ENCODE assay signal across 15 cellular contexts in genomic region chr7:14973712-14974428, GRCh38.
DNase-seq lines count a peak whose midpoint lies in the region; ATAC-seq lines count a peak whose summit lies in the region.
"Had no signal": no experiment of that assay in that cellular context is flagged by ENCODE, and none has a peak within 500 bp of the region (broad histone marks: within the 10 kb centered on the region; RNA-seq: fewer than 3 reads in every experiment).

No MANE protein-coding gene starts in this region.

- ATAC-seq in GM18519 (IDR thresholded peaks at IDR 0.05; ENCODE audit: low FRiP score, unreplicated experiment) (peak; percentile 59), GM21786 (IDR thresholded peaks at IDR 0.05; ENCODE audit: unreplicated experiment) (peak; percentile 79), HG02973 (IDR thresholded peaks at IDR 0.05; ENCODE audit: unreplicated experiment) (no peak), HG02840 (IDR thresholded peaks at IDR 0.05; ENCODE audit: low FRiP score, unreplicated experiment) (no peak)
- ATAC-seq: activated CD8-positive, alpha-beta T cell treated with anti-CD3 and anti-CD28 coated beads, Interleukin-2, amount 10 ng/mL, durations not matched to agents 7 days and 5 days; PC-3 had no signal

- DNase-seq in LHCN-M2 (ENCODE audit: low read depth) = peak; percentile 43
- peak; percentile 4 for DNase-seq in fibroblast of peridontal ligament (ENCODE audit: extremely low read depth)
- no peak for DNase-seq in EL
- DNase-seq in GOT3 (lab: John Stamatoyannopoulos, UW) = no peak
- DNase-seq: activated CD8-positive, alpha-beta T cell treated with anti-CD3 and anti-CD28 coated beads, Interleukin-2, amount 10 ng/mL, durations not matched to agents 7 days and 5 days; AML-193; anterior cingulate cortex; cortex of kidney; DMS153; PC-3; stimulated activated CD4-positive, alpha-beta T cell treated with anti-CD3 and anti-CD28 coated beads, Interleukin-12 subunit alpha, Interleukin-12 subunit beta, amount 100 ng/mL, for 4 hours had no signal

Comparison
In these comparisons a context has a peak if more than half of its experiments do, and no peak if none do; other contexts are left out.
1. ATAC-seq: peak in GM18519 (single experiment) and GM21786 (single experiment); none in HG02973 (single experiment) and HG02840 (single experiment).
2. DNase-seq: peak in LHCN-M2 (single experiment) and fibroblast of peridontal ligament (single experiment); none in EL (single experiment) and GOT3 (single experiment).